8 cellular contexts compared by ENCODE assay signal in the genomic region with DNA sequence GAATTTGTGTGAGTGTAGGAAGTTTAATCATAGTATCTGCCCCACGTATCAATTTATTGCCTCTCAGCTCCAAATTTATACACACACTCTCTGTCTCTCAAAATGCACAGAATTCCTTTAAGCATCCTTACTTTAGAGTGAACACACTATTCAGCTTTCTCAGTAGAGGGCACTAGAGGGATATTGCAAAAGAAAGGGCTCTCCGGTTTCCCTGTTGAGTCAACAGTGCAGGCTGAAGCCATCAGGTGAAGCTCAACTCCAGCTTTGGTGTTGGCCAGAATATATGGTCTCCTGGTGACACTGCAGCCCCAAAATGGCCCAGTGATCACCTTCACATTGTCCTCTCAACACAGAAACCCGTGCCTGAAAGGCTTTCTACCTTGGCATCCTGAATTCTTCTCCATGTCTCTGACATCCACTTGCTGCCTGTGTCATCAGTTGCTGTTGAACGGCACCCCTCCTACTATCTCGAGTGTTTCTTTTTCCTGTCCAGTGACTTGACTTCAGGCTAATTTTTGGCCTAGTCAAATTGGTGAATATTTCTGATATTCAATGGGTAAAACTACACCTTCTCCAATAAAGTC.
A peak's percentile ranks its signal among the peaks of the same experiment; 100 is the strongest.
DNase-seq lines count a peak whose midpoint lies in the region; ATAC-seq and TF ChIP-seq lines count a peak whose summit lies in the region.

No MANE protein-coding gene starts in this region.

- H3K36me3 ChIP-seq in DOHH2 (ENCODE audit: control insufficient read depth, low read length), result no peaks in the 10 kb centered on the region

- H3K27me3 ChIP-seq in DOHH2 (ENCODE audit: control insufficient read depth, low read length), result no peaks in the 10 kb centered on the region

- H3F3A ChIP-seq in DOHH2 (ENCODE audit: control insufficient read depth, insufficient read depth), result no peaks in the 10 kb centered on the region

- no peak overlapping the region for H3K4me2 ChIP-seq in DOHH2 (ENCODE audit: low read length)

- TF ChIP-seq CTCF in DOHH2 (IDR thresholded peaks at IDR 0.05; ENCODE audit: low read depth, low read length, poor library complexity, severe bottlenecking), result peak; percentile 54
- TF ChIP-seq CTCF in retinal pigment epithelial cell (conservative IDR thresholded peaks at IDR 0.05; ENCODE audit: low read depth, low read length), result peak; percentile 81

- H4K20me1 ChIP-seq in DOHH2 (ENCODE audit: control insufficient read depth, insufficient read depth, low read depth, low read length), result no peaks in the 10 kb centered on the region

- no peaks in the 10 kb centered on the region for H3K9me3 ChIP-seq in DOHH2 (ENCODE audit: control insufficient read depth, insufficient read depth, low read length)

- no peaks in the 10 kb centered on the region for H3K9me2 ChIP-seq in DOHH2 (replicated peaks; ENCODE audit: control insufficient read depth, low read length)

- DNase-seq in NCI-H774 (lab: John Stamatoyannopoulos, UW) (peak; percentile 19), erythroblast (lab: John Stamatoyannopoulos, UW) (peak; percentile 30 to 33), retinal pigment epithelial cell (ENCODE audit: low read depth) (no peak), DMS79 (lab: John Stamatoyannopoulos, UW) (no peak)

- TF ChIP-seq POLR2A in erythroblast (IDR thresholded peaks at IDR 0.05; ENCODE audit: low read length), result no peak

- H3K4me1 ChIP-seq in DOHH2 (ENCODE audit: control insufficient read depth, low read length), result no peaks in the 10 kb centered on the region

- no peak overlapping the region for H3K27ac ChIP-seq in DOHH2 (ENCODE audit: low read depth, low read length)

- no peak overlapping the region for H3K4me3 ChIP-seq in DOHH2 (ENCODE audit: low read length)
- H3K4me3 ChIP-seq in retinal pigment epithelial cell (ENCODE audit: low read length), result no peak overlapping the region

- no peaks in the 10 kb centered on the region for H3K79me2 ChIP-seq in DOHH2 (ENCODE audit: control insufficient read depth, low read length)

- ATAC-seq in HG02852 (IDR thresholded peaks at IDR 0.05; ENCODE audit: unreplicated experiment), result peak; percentile 81
- no peak for ATAC-seq in GM19397 (IDR thresholded peaks at IDR 0.05; ENCODE audit: unreplicated experiment)
- ATAC-seq in GM18517 (IDR thresholded peaks at IDR 0.05; ENCODE audit: unreplicated experiment), result no peak

Comparison
In these comparisons a context has a peak if more than half of its experiments do, and no peak if none do; other contexts are left out.
1. DNase-seq: peak in NCI-H774 (single experiment) and erythroblast (2 of 2); none in retinal pigment epithelial cell (single experiment) and DMS79 (single experiment).